12 cellular contexts compared by ENCODE assay signal in the genomic region with DNA sequence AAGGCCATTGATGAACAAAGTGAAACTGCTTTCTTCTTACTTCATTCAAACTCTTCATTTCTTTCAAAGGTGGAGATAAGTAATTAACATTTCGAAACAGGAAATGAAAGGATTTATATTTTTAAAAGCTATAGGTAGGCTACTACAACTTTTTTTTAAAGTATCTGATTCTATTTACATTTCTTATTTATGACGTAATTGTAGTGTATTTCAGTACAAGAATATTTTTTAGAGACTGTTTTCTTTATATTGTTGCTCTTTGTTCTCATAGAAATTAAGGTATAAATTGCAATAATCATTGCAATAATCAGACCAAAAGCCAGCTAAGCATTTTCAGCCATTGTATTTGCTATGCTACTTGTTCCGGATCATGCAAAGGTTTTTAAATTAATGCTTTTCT. TPM values are rescaled to one million over a fixed set of nuclear protein-coding genes. Genes with fewer than 3 reads are reported as not detected.
DNase-seq lines count a peak whose midpoint lies in the region; ATAC-seq, FAIRE-seq and TF ChIP-seq lines count a peak whose summit lies in the region.
"Had no signal": no experiment of that assay in that cellular context is flagged by ENCODE, and none has a peak within 500 bp of the region (broad histone marks: within the 10 kb centered on the region; RNA-seq: fewer than 3 reads in every experiment).

No MANE protein-coding gene starts in this region.

- H3K4me1 ChIP-seq in BLaER1: peaks cover 29% of the 10 kb centered on the region
- peaks cover 8 to 14% of the 10 kb centered on the region in 2 donors for H3K4me1 ChIP-seq in naive thymus-derived CD4-positive, alpha-beta T cell (ENCODE audit: control insufficient read depth in 2 of 2, insufficient read depth in 2 of 2, low read length in 2 of 2)
- peaks cover 18% of the 10 kb centered on the region for H3K4me1 ChIP-seq in foreskin keratinocyte

- peaks cover 35 to 93% (median 82%) of the 10 kb centered on the region in 7 donors for H3K4me1 Mint-ChIP-seq in naive thymus-derived CD4-positive, alpha-beta T cell

- no peak for TF ChIP-seq CTCF in brain microvascular endothelial cell (IDR thresholded peaks at IDR 0.05; ENCODE audit: low read depth, low read length, missing control alignments)
- TF ChIP-seq CTCF in foreskin keratinocyte (conservative IDR thresholded peaks at IDR 0.05): no peak

- no peaks in the 10 kb centered on the region for H3K27me3 Mint-ChIP-seq in naive thymus-derived CD4-positive, alpha-beta T cell

- peaks cover 2 to 13% (median 3%) of the 10 kb centered on the region in 5 donors for H3K36me3 Mint-ChIP-seq in naive thymus-derived CD4-positive, alpha-beta T cell
- H3K36me3 Mint-ChIP-seq: activated naive CD4-positive, alpha-beta T cell treated with anti-CD3 and anti-CD28 coated beads, Interleukin-2, amount 50 U/mL, for 72 hours had no signal

- intact Hi-C loops in naive thymus-derived CD4-positive, alpha-beta T cell (cut with micrococcal nuclease): loop anchor here (2.0 to 5.0 kb wide), 3 partner anchors 16 to 918 kb away; partner anchors contain the start of gene TMED3 (in 1 of the 2)

- FAIRE-seq in H54 (lab: Jason Lieb, UNC): no peak
- FAIRE-seq: urothelium cell line had no signal

- no peak for DNase-seq in Jurkat, Clone E6-1 (ENCODE audit: low read depth, low spot score)
- no peak for DNase-seq in brain microvascular endothelial cell
- no peak for DNase-seq in naive thymus-derived CD4-positive, alpha-beta T cell
- no peak for DNase-seq in H54 (ENCODE audit: insufficient read length, low spot score)
- DNase-seq in COLO829 (ENCODE audit: low spot score): no peak
- no peak for DNase-seq in foreskin keratinocyte
- no peak for DNase-seq in 8988T
- DNase-seq: NCI-H446 had no signal

- H3K27ac ChIP-seq in BLaER1: no peak overlapping the region
- H3K27ac ChIP-seq in brain microvascular endothelial cell: no peak overlapping the region
- H3K27ac ChIP-seq in naive thymus-derived CD4-positive, alpha-beta T cell (ENCODE audit: low read depth, low read length): no peak overlapping the region
- no peak overlapping the region for H3K27ac ChIP-seq in foreskin keratinocyte

- CTCF ChIA-PET in naive thymus-derived CD4-positive, alpha-beta T cell (lab: Charles Lee): no interaction called here

- H3K4me3 ChIP-seq in BLaER1 (peak overlapping the region; percentile 65), brain microvascular endothelial cell (ENCODE audit: low read depth, low read length) (peak overlapping the region; percentile 60)
- peak overlapping the region; percentile 71 for H3K4me3 ChIP-seq in Jurkat, Clone E6-1 (ENCODE audit: low read length)
- H3K4me3 ChIP-seq in naive thymus-derived CD4-positive, alpha-beta T cell (ENCODE audit: low read length): no peak overlapping the region

- H4K20me1 ChIP-seq in BLaER1: peaks cover 78% of the 10 kb centered on the region

- ATAC-seq in naive thymus-derived CD4-positive, alpha-beta T cell: no peak
- ATAC-seq in foreskin keratinocyte: no peak
- ATAC-seq: gastroesophageal sphincter had no signal

- peak overlapping the region in 2 of 9 donors; percentile 19 to 22 for H3K27ac Mint-ChIP-seq in naive thymus-derived CD4-positive, alpha-beta T cell

- H3K27me3 ChIP-seq in BLaER1: no peaks in the 10 kb centered on the region
- no peaks in the 10 kb centered on the region for H3K27me3 ChIP-seq in brain microvascular endothelial cell (replicated peaks)
- H3K27me3 ChIP-seq in naive thymus-derived CD4-positive, alpha-beta T cell (ENCODE audit: control insufficient read depth in 2 of 2, insufficient read depth in 2 of 2, low read length in 2 of 2): no peaks in the 10 kb centered on the region
- H3K27me3 ChIP-seq in foreskin keratinocyte: no peaks in the 10 kb centered on the region
- H3K27me3 ChIP-seq: gastroesophageal sphincter had no signal

- peaks cover 7% of the 10 kb centered on the region; the same call in 1 of the 2 replicates for H3K36me3 ChIP-seq in BLaER1
- H3K36me3 ChIP-seq in brain microvascular endothelial cell (replicated peaks): no peaks in the 10 kb centered on the region
- no peaks in the 10 kb centered on the region for H3K36me3 ChIP-seq in naive thymus-derived CD4-positive, alpha-beta T cell (ENCODE audit: control insufficient read depth in 2 of 3, insufficient read depth in 3 of 3, low read length in 3 of 3)
- H3K36me3 ChIP-seq: gastroesophageal sphincter had no signal

- peak overlapping the region in 8 of 10 donors; percentile 36 to 94 (median 78) for H3K4me3 Mint-ChIP-seq in naive thymus-derived CD4-positive, alpha-beta T cell

- no peaks in the 10 kb centered on the region for H3K9me3 Mint-ChIP-seq in naive thymus-derived CD4-positive, alpha-beta T cell
- H3K9me3 Mint-ChIP-seq: activated naive CD4-positive, alpha-beta T cell treated with anti-CD3 and anti-CD28 coated beads, Interleukin-2, amount 50 U/mL, for 72 hours had no signal

- no peaks in the 10 kb centered on the region for H3K9me3 ChIP-seq in BLaER1
- no peaks in the 10 kb centered on the region for H3K9me3 ChIP-seq in naive thymus-derived CD4-positive, alpha-beta T cell (ENCODE audit: control insufficient read depth in 2 of 3, low read length in 3 of 3)
- H3K9me3 ChIP-seq: gastroesophageal sphincter had no signal

- POLR2A ChIA-PET in naive thymus-derived CD4-positive, alpha-beta T cell (lab: Charles Lee): interaction anchor here (5.8 kb wide), 1 partner anchor 14 kb away, joined by 40 read pairs; the partner anchor contains the start of gene ZFAND6

- no peak overlapping the region for H3K9ac ChIP-seq in BLaER1

- in situ Hi-C loops in brain microvascular endothelial cell (cut with HindIII; ENCODE audit: low pct_ligation_motif_present, low sequenced_read_pairs): no loop called here

- H3K4me2 ChIP-seq in BLaER1: peak overlapping the region; percentile 45

- TF ChIP-seq POLR2A in H54 (IDR thresholded peaks at IDR 0.05; ENCODE audit: low read depth, low read length): no peak

RNA-seq across cellular contexts. Expression of gene ZFAND6, which starts 13.7 kb away (rescaled TPM):
- polyA plus RNA-seq in Jurkat, Clone E6-1 (2012; ENCODE audit: insufficient read depth, insufficient read length): 82.5 TPM
- total RNA-seq in naive thymus-derived CD4-positive, alpha-beta T cell: 100 to 1,000 TPM in 1 of 5 experiments, 10 to 100 TPM in 4; 51.0 to 113 (median 65.5) TPM
- polyA plus RNA-seq in naive thymus-derived CD4-positive, alpha-beta T cell: 100 to 1,000 TPM in 1 of 2 donors, 10 to 100 TPM in 1; 89.2 to 105 TPM
- total RNA-seq in foreskin keratinocyte: 61.6 and 66.2 TPM in 2 replicates
- polyA plus RNA-seq in foreskin keratinocyte: 43.7 and 47.4 TPM in 2 replicates
